9 cellular contexts compared by ENCODE assay signal in the genomic region with DNA sequence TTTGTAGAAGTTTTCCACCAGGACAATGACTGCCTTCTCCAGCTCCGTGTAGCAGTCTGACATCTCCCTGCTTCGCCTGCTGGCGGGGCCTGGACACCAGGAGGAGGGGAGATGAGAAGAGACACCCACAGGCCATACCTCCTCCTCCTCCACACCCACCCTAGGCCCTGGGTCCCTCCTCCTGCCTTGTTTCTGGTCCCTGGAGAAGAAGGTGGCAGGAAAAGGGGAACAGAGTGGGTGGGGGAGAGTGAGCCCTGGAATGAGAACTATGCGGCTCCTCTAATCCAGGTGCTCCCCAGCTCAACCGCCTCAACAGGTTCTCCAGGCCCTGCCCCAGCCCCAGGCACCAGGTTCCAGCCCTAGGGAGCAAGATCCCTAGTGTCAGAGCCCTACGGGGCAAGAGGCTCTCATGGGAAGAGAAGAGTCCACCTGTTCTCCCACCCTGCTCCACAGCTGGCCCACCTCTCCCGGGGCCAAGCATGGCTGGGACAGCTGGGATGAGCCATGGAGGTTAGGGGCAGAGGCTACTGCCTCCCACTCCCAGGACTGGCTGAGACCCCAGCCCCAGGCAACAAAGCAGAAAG. TPM values are rescaled to one million over a fixed set of nuclear protein-coding genes. Genes with fewer than 3 reads are reported as not detected.
DNase-seq lines count a peak whose midpoint lies in the region; ATAC-seq and TF ChIP-seq lines count a peak whose summit lies in the region.
"Had no signal": no experiment of that assay in that cellular context is flagged by ENCODE, and none has a peak within 500 bp of the region (broad histone marks: within the 10 kb centered on the region; RNA-seq: fewer than 3 reads in every experiment).

No MANE protein-coding gene starts in this region.

- H3K36me3 ChIP-seq in MG63 (peaks cover 51% of the 10 kb centered on the region), colonic mucosa (no peaks in the 10 kb centered on the region), mesodermal cell (ENCODE audit: control insufficient read depth, insufficient read depth, low read length) (peaks cover 21% of the 10 kb centered on the region), tibial nerve (peaks cover 0 to 27% (median 0%) of the 10 kb centered on the region in 3 donors)

- H3K4me3 ChIP-seq in MG63 (peak overlapping the region; percentile 34), colonic mucosa (peak overlapping the region; percentile 12), mesodermal cell (ENCODE audit: extremely low read depth, insufficient read depth, low read length, poor library complexity, severe bottlenecking) (peak overlapping the region; percentile 42), tibial nerve (peak overlapping the region; percentile 6 to 47 (median 31))

- H3K9ac ChIP-seq in colonic mucosa (ENCODE audit: low read depth in 2 of 2, low read length in 2 of 2): peak overlapping the region; percentile 68 to 78

- DNase-seq in MG63 (no peak), colonic mucosa (peak; percentile 28), tibial nerve (ENCODE audit: low spot score in 2 of 2) (no peak), HPDE6-E6E7 (ENCODE audit: extremely low spot score) (no peak)
- DNase-seq in activated CD8-positive, alpha-beta memory T cell treated with anti-CD3 and anti-CD28 coated beads, Interleukin-2, amount 50 U/mL, for 48 hours: no peak
- no peak for DNase-seq in activated CD4-positive, alpha-beta T cell treated with anti-CD3 and anti-CD28 coated beads, Interleukin-2, amount 50 U/mL, for 1 hour
- DNase-seq: MM.1S had no signal

- intact Hi-C loops in colonic mucosa (cut with DNase I): no loop called here

- H3K4me1 ChIP-seq in colonic mucosa (peaks cover 18% of the 10 kb centered on the region), mesodermal cell (ENCODE audit: control insufficient read depth, insufficient read depth, low read length, poor library complexity, severe bottlenecking) (peaks cover 56% of the 10 kb centered on the region), tibial nerve (peaks cover 0 to 52% (median 37%) of the 10 kb centered on the region in 4 donors)

- H3K27ac ChIP-seq in colonic mucosa: peak overlapping the region; percentile 78
- H3K27ac ChIP-seq in mesodermal cell (ENCODE audit: low read depth, low read length, severe bottlenecking): peak overlapping the region; percentile 96
- peak overlapping the region; percentile 89 to 99 (median 94) for H3K27ac ChIP-seq in tibial nerve

- TF ChIP-seq POLR2A in tibial nerve (IDR thresholded peaks at IDR 0.05): no peak

- no peak for TF ChIP-seq EP300 in tibial nerve (IDR thresholded peaks at IDR 0.05)

- 83 to 100% methylated on average over 1 to 2 of the region's 7 CpGs for WGBS in mesodermal cell (ENCODE audit: insufficient coverage in 2 of 2), 2 experiments
- WGBS in tibial nerve, 2 donors: 42 to 51% methylated on average over 6 to 7 of the region's 7 CpGs

- TF ChIP-seq CTCF in colonic mucosa (IDR thresholded peaks at IDR 0.05): no peak
- TF ChIP-seq CTCF in tibial nerve (IDR thresholded peaks at IDR 0.05): no peak

- no peak for ATAC-seq in GM18858 (IDR thresholded peaks at IDR 0.05; ENCODE audit: unreplicated experiment)

- H3K27me3 ChIP-seq in MG63 (no peaks in the 10 kb centered on the region), colonic mucosa (no peaks in the 10 kb centered on the region), tibial nerve (no peaks in the 10 kb centered on the region)

- H3K9me3 ChIP-seq in MG63 (no peaks in the 10 kb centered on the region), colonic mucosa (no peaks in the 10 kb centered on the region), mesodermal cell (ENCODE audit: control insufficient read depth, low read length) (no peaks in the 10 kb centered on the region), tibial nerve (no peaks in the 10 kb centered on the region)

RNA-seq across cellular contexts. Expression of a gene that starts 4.8 kb away (rescaled TPM):
- total RNA-seq in MG63 (2014; rRNA removed; shearing (Covaris generic); ENCODE audit: low replicate concordance): 315 and 318 TPM in 2 replicates
- total RNA-seq in colonic mucosa: 100 to 1,000 TPM; 232 to 288 TPM
- 196 TPM for polyA plus RNA-seq in mesodermal cell (2013, experiment 1 of 2)
- polyA plus RNA-seq in mesodermal cell (2013, experiment 2 of 2): 163 TPM
- 100 to 1,000 TPM in 2 of 4 donors, 10 to 100 TPM in 2; 45.5 to 120 (median 77.1) TPM for total RNA-seq in tibial nerve

RNA-seq across cellular contexts. Expression of a gene that starts 7.9 kb away (rescaled TPM):
- 1.3 TPM in 1 of 2 replicates, not detected in the other for total RNA-seq in MG63 (2014; rRNA removed; shearing (Covaris generic); ENCODE audit: low replicate concordance)
- total RNA-seq in colonic mucosa: 100 to 1,000 TPM; 543 to 565 TPM
- polyA plus RNA-seq in mesodermal cell (2013, experiment 1 of 2): 0.41 TPM
- polyA plus RNA-seq in mesodermal cell (2013, experiment 2 of 2): 0.76 TPM
- 10 to 100 TPM in 1 of 4 donors, not detected in 3; 15.3 TPM for total RNA-seq in tibial nerve

RNA-seq across cellular contexts. Expression of a gene that starts 19.1 kb away (rescaled TPM):
- 128 and 143 TPM in 2 replicates for total RNA-seq in MG63 (2014; rRNA removed; shearing (Covaris generic); ENCODE audit: low replicate concordance)
- total RNA-seq in colonic mucosa: 10 to 100 TPM; 45.2 to 67.2 TPM
- polyA plus RNA-seq in mesodermal cell (2013, experiment 1 of 2): 357 TPM
- polyA plus RNA-seq in mesodermal cell (2013, experiment 2 of 2): 345 TPM
- total RNA-seq in tibial nerve: 100 to 1,000 TPM in 3 of 4 donors, 10 to 100 TPM in 1; 74.4 to 151 (median 121) TPM

RNA-seq across cellular contexts. Expression of a gene that starts 20.1 kb away (rescaled TPM):
- total RNA-seq in MG63 (2014; rRNA removed; shearing (Covaris generic); ENCODE audit: low replicate concordance): 0.99 TPM in 1 of 2 replicates, not detected in the other
- total RNA-seq in colonic mucosa (1 to 10 TPM in 1 of 2 donors, under 1 TPM in 1; 0.69 to 1.5 TPM), tibial nerve (100 to 1,000 TPM in 1 of 4 donors, 10 to 100 TPM in 3; 41.4 to 102 (median 69.2) TPM)
- 2.0 TPM for polyA plus RNA-seq in mesodermal cell (2013, experiment 1 of 2)
- polyA plus RNA-seq in mesodermal cell (2013, experiment 2 of 2): 0.91 TPM

RNA-seq across cellular contexts. Expression of a gene that starts 25.7 kb away (rescaled TPM):
- 61.0 and 72.4 TPM in 2 replicates for total RNA-seq in MG63 (2014; rRNA removed; shearing (Covaris generic); ENCODE audit: low replicate concordance)
- 10 to 100 TPM; 51.3 to 88.6 TPM for total RNA-seq in colonic mucosa
- polyA plus RNA-seq in mesodermal cell (2013, experiment 1 of 2): 79.0 TPM
- 77.6 TPM for polyA plus RNA-seq in mesodermal cell (2013, experiment 2 of 2)
- total RNA-seq in tibial nerve: 10 to 100 TPM; 49.0 to 66.6 (median 56.5) TPM

Comparison
In these comparisons a context has a peak if more than half of its experiments do, and no peak if none do; other contexts are left out.
1. RNA of a gene that starts 7.9 kb away (total RNA-seq): 543 to 565 TPM in colonic mucosa; 1.3 TPM in MG63 and 15.3 TPM in tibial nerve; every median in the first group is over 10 times any median in the second.
2. Peak in every context shown above with its lines, with median percentiles within 50 percentile points of each other: H3K4me3 ChIP-seq and H3K27ac ChIP-seq.